ENCODE assay signal across 8 cellular contexts in the genomic region with DNA sequence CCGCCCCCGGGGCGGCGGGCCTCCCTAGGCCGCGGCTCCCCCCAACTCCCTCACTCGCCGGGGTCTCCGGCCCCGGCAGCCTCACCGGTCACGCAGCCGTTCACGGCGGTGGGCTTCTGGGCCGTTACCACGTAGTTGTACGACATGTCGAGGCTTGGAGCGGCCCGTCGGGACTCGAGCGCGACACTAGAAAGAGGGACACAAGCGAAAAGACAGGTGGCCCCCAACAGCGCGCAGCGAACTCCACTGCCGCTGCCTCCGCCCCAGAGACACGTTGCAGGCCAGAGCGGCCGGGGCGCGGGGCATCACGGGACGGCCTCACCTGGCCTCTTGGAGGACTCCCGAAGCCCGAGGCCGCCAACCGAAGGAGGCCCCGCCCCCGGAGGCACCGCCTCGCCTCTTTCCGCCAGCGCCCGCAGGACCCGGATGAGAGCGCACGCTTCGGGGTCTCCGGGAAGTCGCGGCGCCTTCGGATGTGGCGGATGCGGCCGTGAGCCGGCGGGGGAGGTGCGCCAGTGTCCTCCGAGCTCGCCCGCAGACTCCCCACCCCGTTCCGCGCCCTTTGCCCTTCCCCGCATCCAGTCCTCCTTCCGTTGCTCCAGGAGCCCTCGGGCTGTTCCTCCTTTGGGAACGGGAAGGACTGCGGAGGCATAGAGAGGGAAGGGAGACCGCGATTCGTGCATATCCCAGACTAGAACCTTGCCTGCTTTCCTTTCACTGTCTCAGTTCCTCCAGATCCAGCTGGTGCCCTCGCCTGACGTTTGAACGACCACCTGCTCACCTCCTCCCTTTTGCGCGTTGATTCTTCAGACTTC. TPM values are rescaled to one million over a fixed set of nuclear protein-coding genes. Genes with fewer than 3 reads are reported as not detected.
DNase-seq lines count a peak whose midpoint lies in the region; ATAC-seq, FAIRE-seq and TF ChIP-seq lines count a peak whose summit lies in the region.

Gene DDB1, minus strand, starts transcription at position 283 of the 815 bp plus-strand sequence. Its CDS starts 137 bp downstream, at position 146.
A gene with protein sequence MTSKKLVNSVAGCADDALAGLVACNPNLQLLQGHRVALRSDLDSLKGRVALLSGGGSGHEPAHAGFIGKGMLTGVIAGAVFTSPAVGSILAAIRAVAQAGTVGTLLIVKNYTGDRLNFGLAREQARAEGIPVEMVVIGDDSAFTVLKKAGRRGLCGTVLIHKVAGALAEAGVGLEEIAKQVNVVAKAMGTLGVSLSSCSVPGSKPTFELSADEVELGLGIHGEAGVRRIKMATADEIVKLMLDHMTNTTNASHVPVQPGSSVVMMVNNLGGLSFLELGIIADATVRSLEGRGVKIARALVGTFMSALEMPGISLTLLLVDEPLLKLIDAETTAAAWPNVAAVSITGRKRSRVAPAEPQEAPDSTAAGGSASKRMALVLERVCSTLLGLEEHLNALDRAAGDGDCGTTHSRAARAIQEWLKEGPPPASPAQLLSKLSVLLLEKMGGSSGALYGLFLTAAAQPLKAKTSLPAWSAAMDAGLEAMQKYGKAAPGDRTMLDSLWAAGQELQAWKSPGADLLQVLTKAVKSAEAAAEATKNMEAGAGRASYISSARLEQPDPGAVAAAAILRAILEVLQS (plus strand): TSS at position 406 of the 815 bp plus-strand sequence. CDS start 1,501 bp downstream, outside the sequence.

- H2BK15ac ChIP-seq in H1 (ENCODE audit: low read length) (peak within 1 kb of the TSS; percentile 96), mesenchymal stem cell (ENCODE audit: low read depth, poor library complexity, severe bottlenecking) (peak within 1 kb of the TSS; percentile 64)

- POLR2A ChIA-PET in H1 (lab: Charles Lee; ENCODE audit: partially characterized antibody): interaction anchor here (0.6 to 39.7 kb wide), 17 partner anchors 9 to 1413 kb away, joined by 3 to 1106 read pairs (median 5); partner anchors contain the start of genes CPSF7, CYB561A3, SDHAF2 and TMEM138

- peak within 1 kb of the TSS; percentile 80 for H3K56ac ChIP-seq in H1 (replicated peaks; ENCODE audit: insufficient read length, low read depth, low read length)

- no peak for TF ChIP-seq EP300 in H1 (IDR thresholded peaks at IDR 0.05; ENCODE audit: borderline replicate concordance in 1 of 2, low read depth in 2 of 2, low read length in 2 of 2)

- H3K9me3 ChIP-seq in HUES48 (ENCODE audit: control insufficient read depth, insufficient read depth, low read length) (no peaks in the 10 kb centered on the region), NT2/D1 (ENCODE audit: insufficient read depth, low read length) (no peaks in the 10 kb centered on the region), H1 (ENCODE audit: insufficient read depth in 2 of 2, low read depth in 1 of 2, low read length in 1 of 2) (no peaks in the 10 kb centered on the region), mesenchymal stem cell (ENCODE audit: control insufficient read depth, low read length) (no peaks in the 10 kb centered on the region)

- H3K36me3 Mint-ChIP-seq in activated CD8-positive, alpha-beta memory T cell treated with anti-CD3 and anti-CD28 coated beads, Interleukin-2, amount 10 ng/mL, durations not matched to agents 7 days and 5 days: peaks cover 29% of the 10 kb centered on the region

- TF ChIP-seq POLR2A in H1 (IDR thresholded peaks at IDR 0.05; ENCODE audit: control extremely low read depth in 1 of 2, low read depth in 2 of 2, low read length in 2 of 2): peak; percentile 94 to 96

- TF ChIP-seq CTCF in H1 (IDR thresholded peaks at IDR 0.05; ENCODE audit: control extremely low read depth in 1 of 3, insufficient read depth in 1 of 3, low read depth in 1 of 3, low read length in 3 of 3): no peak

- H3K27ac Mint-ChIP-seq in activated CD8-positive, alpha-beta memory T cell treated with anti-CD3 and anti-CD28 coated beads, Interleukin-2, amount 10 ng/mL, durations not matched to agents 7 days and 5 days: peak within 1 kb of the TSS; percentile 98

- ATAC-seq in GM21390 (IDR thresholded peaks at IDR 0.05; ENCODE audit: unreplicated experiment): peak; percentile 88
- peak; percentile 95 for ATAC-seq in activated CD8-positive, alpha-beta memory T cell treated with anti-CD3 and anti-CD28 coated beads, Interleukin-2, amount 10 ng/mL, durations not matched to agents 7 days and 5 days

- H2BK5ac ChIP-seq in H1 (ENCODE audit: low read depth, low read length) (peak within 1 kb of the TSS; percentile 96), mesenchymal stem cell (ENCODE audit: low read depth, low read length, poor library complexity, severe bottlenecking) (peak within 1 kb of the TSS; percentile 9)

- no peak for TF ChIP-seq RAD21 in H1 (IDR thresholded peaks at IDR 0.05 in 1 of 2, conservative IDR thresholded peaks at IDR 0.05 in 1 of 2; ENCODE audit: low read depth in 2 of 2, low read length in 2 of 2)

- H2BK12ac ChIP-seq in H1 (ENCODE audit: low read depth, low read length) (no peak within 1 kb of the TSS), mesenchymal stem cell (ENCODE audit: low read length in 2 of 2) (no peak within 1 kb of the TSS)

- 0 out of 2 replicates have a peak within 1 kb of the TSS, but pooled peaks have one; percentile 19 for H2BK20ac ChIP-seq in H1 (ENCODE audit: low read length)

- H4K8ac ChIP-seq in H1 (ENCODE audit: extremely low read depth, insufficient read depth, low read length): peak within 1 kb of the TSS; percentile 95
- peak within 1 kb of the TSS; percentile 89 for H4K8ac ChIP-seq in mesenchymal stem cell (ENCODE audit: low read length)

- H3K9ac ChIP-seq in HUES48 (ENCODE audit: low read depth, low read length) (peak within 1 kb of the TSS; percentile 95), NT2/D1 (ENCODE audit: insufficient read length, low read depth) (peak within 1 kb of the TSS; percentile 98), H1 (replicated peaks in 1 of 4; ENCODE audit: extremely low read depth in 1 of 4, low read depth in 3 of 4, low read length in 3 of 4) (peak within 1 kb of the TSS; percentile 93 to 99 (median 98)), mesenchymal stem cell (ENCODE audit: low read length) (peak within 1 kb of the TSS; percentile 97)

- peak within 1 kb of the TSS; percentile 33 for H3K14ac ChIP-seq in H1 (ENCODE audit: insufficient read length)
- peak within 1 kb of the TSS in 1 of 2 experiments; percentile 95 for H3K14ac ChIP-seq in mesenchymal stem cell (ENCODE audit: low read length in 2 of 2)

- H2AFZ ChIP-seq in H1 (ENCODE audit: low read length) (peak within 1 kb of the TSS; percentile 96), mesenchymal stem cell (ENCODE audit: low read depth, low read length) (peak within 1 kb of the TSS; percentile 6)

- H2AK5ac ChIP-seq in H1 (ENCODE audit: low read depth, low read length) (peak within 1 kb of the TSS; percentile 95), mesenchymal stem cell (ENCODE audit: low read length, severe bottlenecking) (peak within 1 kb of the TSS; percentile 65)

- H3K4ac ChIP-seq in H1 (replicated peaks; ENCODE audit: insufficient read length, low read depth, low read length) (peak within 1 kb of the TSS; percentile 99), mesenchymal stem cell (ENCODE audit: low read depth in 1 of 2, low read length in 2 of 2) (peak within 1 kb of the TSS; percentile 84 to 87)

- peak within 1 kb of the TSS; percentile 91 for H3K18ac ChIP-seq in H1 (ENCODE audit: extremely low read depth, low read length)
- H3K18ac ChIP-seq in mesenchymal stem cell (ENCODE audit: low read depth in 1 of 2, low read length in 2 of 2): peak within 1 kb of the TSS; percentile 89 to 91

- H3K27me3 ChIP-seq in HUES48 (ENCODE audit: control insufficient read depth, insufficient read depth, low read length) (no peaks in the 10 kb centered on the region), NT2/D1 (ENCODE audit: insufficient read depth, insufficient read length) (no peaks in the 10 kb centered on the region), H1 (replicated peaks in 1 of 4; ENCODE audit: control insufficient read depth in 3 of 4, extremely low read depth in 1 of 4, insufficient read depth in 3 of 4, low read length in 3 of 4) (no peaks in the 10 kb centered on the region), mesenchymal stem cell (ENCODE audit: control insufficient read depth in 1 of 2, insufficient read depth in 1 of 2, low read length in 2 of 2) (no peaks in the 10 kb centered on the region)

- DNase-seq in COR-L47 (lab: John Stamatoyannopoulos, UW) (peak; percentile 96), NT2/D1 (ENCODE audit: low read depth, low spot score) (peak; percentile 97), H1 (ENCODE audit: low read depth in 1 of 2, low spot score in 2 of 2) (peak; percentile 84 to 99), mesenchymal stem cell (peak; percentile 92)
- DNase-seq in activated CD8-positive, alpha-beta memory T cell treated with anti-CD3 and anti-CD28 coated beads, Interleukin-2, amount 10 ng/mL, durations not matched to agents 7 days and 5 days: peak; percentile 99
- peak; percentile 95 for DNase-seq in stimulated activated CD8-positive, alpha-beta memory T cell treated with anti-CD3 and anti-CD28 coated beads, Interleukin-12 subunit alpha, Interleukin-12 subunit beta, amount 100 ng/mL, for 24 hours (ENCODE audit: extremely low read depth)

- H4K91ac ChIP-seq in H1 (replicated peaks; ENCODE audit: insufficient read length, low read length): peak within 1 kb of the TSS; percentile 98
- peak within 1 kb of the TSS; percentile 95 for H4K91ac ChIP-seq in mesenchymal stem cell (ENCODE audit: low read length)

- WGBS in H1 (ENCODE audit: extremely low coverage in 1 of 2, insufficient coverage in 1 of 2, insufficient read length in 1 of 2, insufficient replicate concordance in 2 of 2, low coverage in 1 of 2, low lambda C conversion rate in 2 of 2, missing lambda C conversion rate in 1 of 2), 2 experiments: 2% methylated on average over 62 of the region's 83 CpGs; no CpG with 5 or more reads in 1 of the 2 experiments
- under 1% methylated on average over 63 of the region's 83 CpGs for WGBS in mesenchymal stem cell

- H3K4me2 ChIP-seq in H1 (ENCODE audit: insufficient read depth in 1 of 2, low read depth in 2 of 2, low read length in 2 of 2): peak within 1 kb of the TSS; percentile 80 to 98
- peak within 1 kb of the TSS; percentile 55 for H3K4me2 ChIP-seq in mesenchymal stem cell (ENCODE audit: low read length, poor library complexity, severe bottlenecking)

- peak within 1 kb of the TSS; percentile 79 for H3K23ac ChIP-seq in H1 (ENCODE audit: insufficient read length)
- H3K23ac ChIP-seq in mesenchymal stem cell (ENCODE audit: low read length in 2 of 2): peak within 1 kb of the TSS in 1 of 2 experiments; percentile 57

- peak within 1 kb of the TSS; percentile 88 for H4K5ac ChIP-seq in H1 (ENCODE audit: insufficient read length, low read depth, low read length)

- H3K4me3 ChIP-seq in HUES48 (ENCODE audit: low read depth, low read length) (peak within 1 kb of the TSS; percentile 88), NT2/D1 (ENCODE audit: insufficient read length, low read depth) (peak within 1 kb of the TSS; percentile 80), H1 (ENCODE audit: extremely low read depth in 1 of 4, insufficient read depth in 2 of 4, low read depth in 3 of 4, low read length in 4 of 4) (peak within 1 kb of the TSS; percentile 79 to 96 (median 92)), mesenchymal stem cell (ENCODE audit: insufficient read depth in 1 of 2, low read depth in 1 of 2, low read length in 2 of 2) (peak within 1 kb of the TSS; percentile 81 to 95)

- H2BK120ac ChIP-seq in H1 (replicated peaks; ENCODE audit: low read depth, low read length) (peak within 1 kb of the TSS; percentile 94), mesenchymal stem cell (ENCODE audit: low read depth, low read length) (peak within 1 kb of the TSS; percentile 93)

- peaks cover 23 to 50% of the 10 kb centered on the region in 2 experiments for H3K79me2 ChIP-seq in H1 (ENCODE audit: control insufficient read depth in 1 of 2, insufficient read depth in 2 of 2, low read length in 2 of 2)

- no peaks in the 10 kb centered on the region for H3K27me3 Mint-ChIP-seq in activated CD8-positive, alpha-beta memory T cell treated with anti-CD3 and anti-CD28 coated beads, Interleukin-2, amount 10 ng/mL, durations not matched to agents 7 days and 5 days

- CTCF ChIA-PET in activated CD8-positive, alpha-beta memory T cell treated with anti-CD3 and anti-CD28 coated beads, Interleukin-2, amount 10 ng/mL, durations not matched to agents 7 days and 5 days (lab: Charles Lee): interaction anchor here (1.0 to 9.9 kb wide), 11 partner anchors 9 to 184 kb away, joined by 3 to 261 read pairs (median 6); partner anchors contain the start of genes CPSF7, CYB561A3, SDHAF2 and TMEM138
- CTCF ChIA-PET in H1 (lab: Charles Lee; ENCODE audit: partially characterized antibody): interaction anchor here (1.1 to 10.1 kb wide), 5 partner anchors 29 to 104 kb away, joined by 3 to 290 read pairs (median 41); partner anchors contain the start of genes CYB561A3, TMEM138 and TMEM216

- peaks cover 0 to 11% of the 10 kb centered on the region in 2 experiments for H4K20me1 ChIP-seq in H1 (replicated peaks in 1 of 2; ENCODE audit: control insufficient read depth in 1 of 2, insufficient read depth in 2 of 2, low read length in 2 of 2)

- H3K4me1 ChIP-seq in HUES48 (ENCODE audit: control insufficient read depth, insufficient read depth, low read length): peaks cover 26% of the 10 kb centered on the region
- H3K4me1 ChIP-seq in NT2/D1 (ENCODE audit: insufficient read depth, insufficient read length): peaks cover 28% of the 10 kb centered on the region
- peaks cover 5 to 14% (median 9%) of the 10 kb centered on the region in 4 experiments for H3K4me1 ChIP-seq in H1 (replicated peaks in 1 of 4; ENCODE audit: control insufficient read depth in 3 of 4, insufficient read depth in 4 of 4, low read length in 3 of 4)
- peaks cover 18% of the 10 kb centered on the region for H3K4me1 ChIP-seq in mesenchymal stem cell (ENCODE audit: control insufficient read depth, insufficient read depth, low read depth, low read length)

- peaks cover 6% of the 10 kb centered on the region; the same call in 1 of the 2 replicates for H3K79me1 ChIP-seq in H1 (ENCODE audit: low read depth, low read length)
- H3K79me1 ChIP-seq in mesenchymal stem cell (replicated peaks; ENCODE audit: low read length, poor library complexity, severe bottlenecking): peaks cover 2% of the 10 kb centered on the region

- H3K4me3 Mint-ChIP-seq in activated CD8-positive, alpha-beta memory T cell treated with anti-CD3 and anti-CD28 coated beads, Interleukin-2, amount 10 ng/mL, durations not matched to agents 7 days and 5 days: peak within 1 kb of the TSS; percentile 86

- no peak for FAIRE-seq in H1 (lab: Jason Lieb, UNC)

- H3K23me2 ChIP-seq in H1 (ENCODE audit: low read depth, low read length): peaks cover 9% of the 10 kb centered on the region; the same call in 1 of the 2 replicates

- H3K36me3 ChIP-seq in HUES48 (ENCODE audit: control insufficient read depth, insufficient read depth, low read length) (peaks cover 29% of the 10 kb centered on the region), NT2/D1 (ENCODE audit: insufficient read depth, insufficient read length, low read length) (peaks cover 33% of the 10 kb centered on the region), H1 (ENCODE audit: control insufficient read depth in 2 of 4, insufficient read depth in 4 of 4, low read length in 3 of 4) (peaks cover 8 to 16% (median 14%) of the 10 kb centered on the region in 4 experiments), mesenchymal stem cell (ENCODE audit: control insufficient read depth in 1 of 2, insufficient read depth in 2 of 2, low read depth in 1 of 2, low read length in 2 of 2) (peaks cover 11 to 22% of the 10 kb centered on the region in 2 experiments)

- H3K4me1 Mint-ChIP-seq in activated CD8-positive, alpha-beta memory T cell treated with anti-CD3 and anti-CD28 coated beads, Interleukin-2, amount 10 ng/mL, durations not matched to agents 7 days and 5 days: peaks cover 76% of the 10 kb centered on the region

- H3K27ac ChIP-seq in HUES48 (ENCODE audit: low read depth, low read length): peak within 1 kb of the TSS; percentile 95
- peak within 1 kb of the TSS; percentile 96 for H3K27ac ChIP-seq in H1 (ENCODE audit: low read depth, low read length)
- peak within 1 kb of the TSS; percentile 43 for H3K27ac ChIP-seq in mesenchymal stem cell (ENCODE audit: low read length, poor library complexity, severe bottlenecking)

- no peaks in the 10 kb centered on the region for H3K9me3 Mint-ChIP-seq in activated CD8-positive, alpha-beta memory T cell treated with anti-CD3 and anti-CD28 coated beads, Interleukin-2, amount 10 ng/mL, durations not matched to agents 7 days and 5 days (ENCODE audit: low read depth)

RNA-seq across cellular contexts. Expression of gene DDB1, which starts in this region (rescaled TPM):
- 100 to 1,000 TPM; 189 to 258 TPM for total RNA-seq in activated CD8-positive, alpha-beta memory T cell treated with anti-CD3 and anti-CD28 coated beads, Interleukin-2, amount 10 ng/mL, durations not matched to agents 7 days and 5 days
- 275 and 283 TPM in 2 replicates for total RNA-seq in H1 (2021; fragmentation: NEBNext Ultra II Directional; extraction: Animal tissue kit (Norgen Biotek cat#: 25700))
- 239 and 306 TPM in 2 replicates for polyA plus RNA-seq in H1 (2011; rRNA removed)
- polyA plus RNA-seq in H1 (2011; cell fraction: cytosol; rRNA removed): 295 TPM
- polyA plus RNA-seq in H1 (2011; cell fraction: nucleus; rRNA removed): 261 TPM
- polyA plus RNA-seq in H1 (2012, experiment 1 of 2): 171 to 276 TPM (median 267 TPM) in 4 replicates
- 180 TPM for polyA plus RNA-seq in H1 (2012, experiment 2 of 2)
- 110 TPM for polyA plus RNA-seq in H1 (2013, experiment 1 of 2)
- polyA plus RNA-seq in H1 (2013, experiment 2 of 2): 98.1 TPM
- 517 and 594 TPM in 2 replicates for polyA minus RNA-seq in H1 (2011; rRNA and poly(A)+ RNA removed)
- 315 TPM for polyA minus RNA-seq in H1 (2011; cell fraction: cytosol; rRNA and poly(A)+ RNA removed)
- 214 TPM for polyA minus RNA-seq in H1 (2011; cell fraction: nucleus; rRNA and poly(A)+ RNA removed)
- 93.9 TPM for polyA plus RNA-seq in mesenchymal stem cell (2013, experiment 1 of 2)
- polyA plus RNA-seq in mesenchymal stem cell (2013, experiment 2 of 2): 91.2 TPM

RNA-seq across cellular contexts. Expression of the second gene that starts in this region (rescaled TPM):
- 10 to 100 TPM; 36.9 to 42.3 TPM for total RNA-seq in activated CD8-positive, alpha-beta memory T cell treated with anti-CD3 and anti-CD28 coated beads, Interleukin-2, amount 10 ng/mL, durations not matched to agents 7 days and 5 days
- total RNA-seq in H1 (2021; fragmentation: NEBNext Ultra II Directional; extraction: Animal tissue kit (Norgen Biotek cat#: 25700)): 53.5 and 56.0 TPM in 2 replicates
- 55.0 and 84.1 TPM in 2 replicates for polyA plus RNA-seq in H1 (2011; rRNA removed)
- 52.9 TPM for polyA plus RNA-seq in H1 (2011; cell fraction: cytosol; rRNA removed)
- polyA plus RNA-seq in H1 (2011; cell fraction: nucleus; rRNA removed): 212 TPM
- polyA plus RNA-seq in H1 (2012, experiment 1 of 2): 44.5 to 59.9 TPM (median 59.3 TPM) in 4 replicates
- 53.9 TPM for polyA plus RNA-seq in H1 (2012, experiment 2 of 2)
- 22.7 TPM for polyA plus RNA-seq in H1 (2013, experiment 1 of 2)
- 21.6 TPM for polyA plus RNA-seq in H1 (2013, experiment 2 of 2)
- 47.8 and 62.2 TPM in 2 replicates for polyA minus RNA-seq in H1 (2011; rRNA and poly(A)+ RNA removed)
- polyA minus RNA-seq in H1 (2011; cell fraction: cytosol; rRNA and poly(A)+ RNA removed): 48.3 TPM
- 70.7 TPM for polyA minus RNA-seq in H1 (2011; cell fraction: nucleus; rRNA and poly(A)+ RNA removed)
- polyA plus RNA-seq in mesenchymal stem cell (2013, experiment 1 of 2): 9.3 TPM
- 9.6 TPM for polyA plus RNA-seq in mesenchymal stem cell (2013, experiment 2 of 2)

Comparison
In these comparisons a context has a peak if more than half of its experiments do, and no peak if none do; other contexts are left out.
1. Peak in every context shown above with its lines: DNase-seq, ATAC-seq, H3K4me3 ChIP-seq and H3K27ac ChIP-seq.
2. H3K27ac ChIP-seq: peak in every context shown above with its lines; median percentile 96 in H1; 95 in HUES48; 43 in mesenchymal stem cell.